Comparison of ENCODE assay signal across 26 cellular contexts in the genomic region with DNA sequence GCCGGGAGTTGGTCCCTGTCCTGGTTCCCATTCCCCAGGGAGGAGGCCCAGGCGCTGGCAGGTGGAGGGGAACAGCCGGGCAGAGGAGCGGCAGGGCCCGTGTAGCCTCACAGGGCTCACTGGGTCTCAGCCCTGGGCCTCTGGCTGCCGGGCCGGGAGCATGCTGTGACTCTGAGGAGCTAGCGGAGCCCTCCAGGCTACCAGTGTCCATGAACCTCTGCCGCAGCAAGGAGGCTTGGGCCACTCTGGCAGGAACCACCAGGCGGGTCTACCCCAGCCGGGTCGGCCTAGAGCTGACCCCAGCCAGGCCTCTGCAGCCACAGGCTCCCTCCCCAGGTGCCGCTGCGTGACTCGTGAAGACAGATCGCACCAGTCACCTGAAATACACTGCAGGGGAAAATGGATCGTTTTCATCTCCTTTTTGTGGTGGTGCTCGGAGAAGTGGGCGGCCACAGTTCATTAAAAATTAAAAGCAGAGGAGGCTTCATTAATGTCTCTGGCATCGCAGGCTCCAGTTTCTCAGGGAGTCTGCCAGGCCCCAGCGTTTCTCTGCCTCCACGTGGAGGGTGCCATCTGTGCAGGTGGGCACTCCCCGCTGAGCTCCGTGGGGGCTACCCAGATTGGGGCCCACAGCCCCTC. TPM values are rescaled to one million over a fixed set of nuclear protein-coding genes. Genes with fewer than 3 reads are reported as not detected.
DNase-seq lines count a peak whose midpoint lies in the region; ATAC-seq and TF ChIP-seq lines count a peak whose summit lies in the region.
"Had no signal": no experiment of that assay in that cellular context is flagged by ENCODE, and none has a peak within 500 bp of the region (broad histone marks: within the 10 kb centered on the region; RNA-seq: fewer than 3 reads in every experiment).

No MANE protein-coding gene starts in this region.

- H3K27ac ChIP-seq in mesenchymal stem cell (ENCODE audit: low read length, poor library complexity, severe bottlenecking) (no peak overlapping the region), neuronal stem cell (replicated peaks; ENCODE audit: low read length) (no peak overlapping the region)
- H3K27ac ChIP-seq: BLaER1 had no signal

- H3K14ac ChIP-seq in mesenchymal stem cell (ENCODE audit: low read length in 2 of 2), result no peak overlapping the region
- H3K14ac ChIP-seq in neuronal stem cell (ENCODE audit: low read length), result no peak overlapping the region

- H2BK120ac ChIP-seq in mesenchymal stem cell (ENCODE audit: low read depth, low read length) (no peak overlapping the region), neuronal stem cell (ENCODE audit: low read depth, low read length) (no peak overlapping the region)

- no peak for ATAC-seq in mucosa of descending colon
- ATAC-seq: GM12878 had no signal

- no peaks in the 10 kb centered on the region for H3K36me3 Mint-ChIP-seq in activated naive CD8-positive, alpha-beta T cell treated with anti-CD3 and anti-CD28 coated beads for 36 hours
- H3K36me3 Mint-ChIP-seq: CD14-positive monocyte; CD4-positive, alpha-beta memory T cell; CD4-positive, CD25-positive, alpha-beta regulatory T cell; CD8-positive, alpha-beta memory T cell had no signal

- H2BK15ac ChIP-seq in mesenchymal stem cell (ENCODE audit: low read depth, poor library complexity, severe bottlenecking) (peak overlapping the region; percentile 60), neuronal stem cell (ENCODE audit: low read length) (peak overlapping the region; percentile 37)

- H3K9ac ChIP-seq in mesenchymal stem cell (ENCODE audit: low read length), result no peak overlapping the region
- H3K9ac ChIP-seq in neuronal stem cell (ENCODE audit: low read depth, low read length, poor library complexity), result no peak overlapping the region
- H3K9ac ChIP-seq: BLaER1 had no signal

- H3K23ac ChIP-seq in mesenchymal stem cell (ENCODE audit: low read length in 2 of 2) (no peak overlapping the region), neuronal stem cell (ENCODE audit: low read depth, low read length, poor library complexity) (peak overlapping the region; percentile 43)

- H2AK5ac ChIP-seq in mesenchymal stem cell (ENCODE audit: low read length, severe bottlenecking) (no peak overlapping the region), neuronal stem cell (ENCODE audit: low read depth, low read length) (peak overlapping the region; percentile 84)

- H3K4me2 ChIP-seq in mesenchymal stem cell (ENCODE audit: low read length, poor library complexity, severe bottlenecking), result peak overlapping the region; percentile 12
- H3K4me2 ChIP-seq in neuronal stem cell (ENCODE audit: insufficient read depth, low read length, poor library complexity, severe bottlenecking), result no peak overlapping the region
- H3K4me2 ChIP-seq: BLaER1 had no signal

- DNase-seq in mesenchymal stem cell, result no peak
- DNase-seq in neuronal stem cell (ENCODE audit: low spot score), result no peak
- peak; percentile 54 for DNase-seq in putamen (ENCODE audit: low spot score)
- no peak for DNase-seq in mucosa of descending colon
- no peak for DNase-seq in NCI-H345 treated with DMSO at 0.1 percent for 48 hours (lab: John Stamatoyannopoulos, UW; ENCODE audit: unreplicated experiment)
- no peak for DNase-seq in activated naive CD8-positive, alpha-beta T cell treated with anti-CD3 and anti-CD28 coated beads for 36 hours
- DNase-seq: 8988T; ACHN; BE2C; C1 segment of cervical spinal cord; CD4-positive, alpha-beta memory T cell; CD4-positive, CD25-positive, alpha-beta regulatory T cell; CD8-positive, alpha-beta memory T cell; COR-L47; DMS 273 treated with DMSO at 0.1 percent for 48 hours; DMS153; DND-41; EL; GDM1 had no signal

- peaks cover 2% of the 10 kb centered on the region for H3K4me1 ChIP-seq in mesenchymal stem cell (ENCODE audit: control insufficient read depth, insufficient read depth, low read depth, low read length)
- H3K4me1 ChIP-seq in neuronal stem cell (ENCODE audit: control insufficient read depth in 2 of 2, insufficient read depth in 1 of 2, low read depth in 1 of 2, low read length in 2 of 2), result peaks cover 0 to 2% of the 10 kb centered on the region in 2 donors
- H3K4me1 ChIP-seq in mucosa of descending colon (ENCODE audit: low read depth), result no peaks in the 10 kb centered on the region
- H3K4me1 ChIP-seq: BLaER1 had no signal

- no peaks in the 10 kb centered on the region for H3K9me3 Mint-ChIP-seq in activated naive CD8-positive, alpha-beta T cell treated with anti-CD3 and anti-CD28 coated beads for 36 hours
- H3K9me3 Mint-ChIP-seq: CD14-positive monocyte; CD4-positive, alpha-beta memory T cell; CD8-positive, alpha-beta memory T cell had no signal

- TF ChIP-seq CTCF in mucosa of descending colon (IDR thresholded peaks at IDR 0.05), result no peak

- H3K9me3 ChIP-seq in mesenchymal stem cell (ENCODE audit: control insufficient read depth, low read length), result no peaks in the 10 kb centered on the region
- no peaks in the 10 kb centered on the region for H3K9me3 ChIP-seq in neuronal stem cell (replicated peaks in 1 of 2; ENCODE audit: control insufficient read depth in 2 of 2, insufficient read depth in 1 of 2, low read depth in 1 of 2, low read length in 2 of 2)
- H3K9me3 ChIP-seq in mucosa of descending colon, result no peaks in the 10 kb centered on the region
- H3K9me3 ChIP-seq: BE2C, BLaER1 had no signal

- H2BK5ac ChIP-seq in mesenchymal stem cell (ENCODE audit: low read depth, low read length, poor library complexity, severe bottlenecking) (no peak overlapping the region), neuronal stem cell (ENCODE audit: low read length) (peak overlapping the region; percentile 66)

- H4K91ac ChIP-seq in mesenchymal stem cell (ENCODE audit: low read length), result no peak overlapping the region
- no peak overlapping the region for H4K91ac ChIP-seq in neuronal stem cell (ENCODE audit: low read depth, low read length, poor library complexity)

- H3K4ac ChIP-seq in mesenchymal stem cell (ENCODE audit: low read depth in 1 of 2, low read length in 2 of 2) (no peak overlapping the region), neuronal stem cell (ENCODE audit: low read length) (no peak overlapping the region)

- H3K4me3 Mint-ChIP-seq in activated naive CD8-positive, alpha-beta T cell treated with anti-CD3 and anti-CD28 coated beads for 36 hours, result no peak overlapping the region
- H3K4me3 Mint-ChIP-seq: CD14-positive monocyte; CD4-positive, alpha-beta memory T cell; CD4-positive, CD25-positive, alpha-beta regulatory T cell; CD8-positive, alpha-beta memory T cell had no signal

- intact Hi-C loops in mucosa of descending colon (cut with DNase I, micrococcal nuclease), result no loop called here

- 92% methylated on average over 24 of the region's 24 CpGs for WGBS in mesenchymal stem cell
- no CpG with 5 or more reads among the region's 24 CpGs for WGBS in neuronal stem cell (ENCODE audit: extremely low coverage in 2 of 2, insufficient read length in 2 of 2, insufficient replicate concordance in 1 of 2), 2 donors

- H3K4me1 Mint-ChIP-seq in activated naive CD8-positive, alpha-beta T cell treated with anti-CD3 and anti-CD28 coated beads for 36 hours, result no peaks in the 10 kb centered on the region
- H3K4me1 Mint-ChIP-seq: CD14-positive monocyte; CD4-positive, CD25-positive, alpha-beta regulatory T cell; CD8-positive, alpha-beta memory T cell had no signal

- H3K4me3 ChIP-seq in mesenchymal stem cell (ENCODE audit: insufficient read depth in 1 of 2, low read depth in 1 of 2, low read length in 2 of 2), result no peak overlapping the region
- no peak overlapping the region for H3K4me3 ChIP-seq in neuronal stem cell (ENCODE audit: low read length in 2 of 2)
- no peak overlapping the region for H3K4me3 ChIP-seq in mucosa of descending colon
- H3K4me3 ChIP-seq: BLaER1, GM12878 had no signal

- H2AFZ ChIP-seq in mesenchymal stem cell (ENCODE audit: low read depth, low read length) (no peak overlapping the region), neuronal stem cell (ENCODE audit: low read length) (no peak overlapping the region)

- H3K27ac Mint-ChIP-seq in activated naive CD8-positive, alpha-beta T cell treated with anti-CD3 and anti-CD28 coated beads for 36 hours, result no peak overlapping the region
- H3K27ac Mint-ChIP-seq: CD4-positive, alpha-beta memory T cell; CD4-positive, CD25-positive, alpha-beta regulatory T cell had no signal

- H4K8ac ChIP-seq in mesenchymal stem cell (ENCODE audit: low read length) (no peak overlapping the region), neuronal stem cell (ENCODE audit: low read depth, low read length) (no peak overlapping the region)

- H3K27me3 Mint-ChIP-seq in activated naive CD8-positive, alpha-beta T cell treated with anti-CD3 and anti-CD28 coated beads for 36 hours, result no peaks in the 10 kb centered on the region

- peaks cover 0 to 4% of the 10 kb centered on the region in 2 experiments for H3K27me3 ChIP-seq in mesenchymal stem cell (ENCODE audit: control insufficient read depth in 1 of 2, insufficient read depth in 1 of 2, low read length in 2 of 2)
- peaks cover 0 to 30% (median 0%) of the 10 kb centered on the region in 3 experiments for H3K27me3 ChIP-seq in neuronal stem cell (ENCODE audit: control insufficient read depth in 3 of 3, insufficient read depth in 3 of 3, low read depth in 1 of 3, low read length in 3 of 3)
- H3K27me3 ChIP-seq: BE2C, BLaER1 had no signal

- H3K79me1 ChIP-seq in mesenchymal stem cell (replicated peaks; ENCODE audit: low read length, poor library complexity, severe bottlenecking), result no peaks in the 10 kb centered on the region
- peaks cover 1% of the 10 kb centered on the region for H3K79me1 ChIP-seq in neuronal stem cell (ENCODE audit: low read depth, low read length)

- no peak overlapping the region for H2BK12ac ChIP-seq in mesenchymal stem cell (ENCODE audit: low read length in 2 of 2)
- no peak overlapping the region for H2BK12ac ChIP-seq in neuronal stem cell (ENCODE audit: low read length)

- no peaks in the 10 kb centered on the region for H3K36me3 ChIP-seq in mesenchymal stem cell (ENCODE audit: control insufficient read depth in 1 of 2, insufficient read depth in 2 of 2, low read depth in 1 of 2, low read length in 2 of 2)
- no peaks in the 10 kb centered on the region for H3K36me3 ChIP-seq in neuronal stem cell (replicated peaks in 1 of 2; ENCODE audit: control insufficient read depth in 2 of 2, insufficient read depth in 2 of 2, low read length in 2 of 2)
- no peaks in the 10 kb centered on the region for H3K36me3 ChIP-seq in mucosa of descending colon (ENCODE audit: low read depth)
- H3K36me3 ChIP-seq: BLaER1 had no signal

- H3K18ac ChIP-seq in mesenchymal stem cell (ENCODE audit: low read depth in 1 of 2, low read length in 2 of 2), result no peak overlapping the region
- H3K18ac ChIP-seq in neuronal stem cell (ENCODE audit: low read length), result peak overlapping the region; percentile 71

RNA-seq across cellular contexts. Expression of a gene that starts 43.8 kb away (rescaled TPM):
- not detected for polyA plus RNA-seq in mesenchymal stem cell (2013, experiment 1 of 2)
- not detected for polyA plus RNA-seq in mesenchymal stem cell (2013, experiment 2 of 2)
- 0.10 TPM for polyA plus RNA-seq in neuronal stem cell (2013, experiment 1 of 2)
- polyA plus RNA-seq in neuronal stem cell (2013, experiment 2 of 2), result 0.07 TPM
- total RNA-seq in mucosa of descending colon, result under 1 TPM in 2 of 3 donors, not detected in 1; 0.22 to 0.60 TPM
- not detected for total RNA-seq in activated naive CD8-positive, alpha-beta T cell treated with anti-CD3 and anti-CD28 coated beads for 36 hours
- total RNA-seq: A673; CD4-positive, CD25-positive, alpha-beta regulatory T cell; CD8-positive, alpha-beta memory T cell; Daoy; G401; GM12878 had no signal
- polyA plus RNA-seq: AG04450; CD14-positive monocyte; CD4-positive, CD25-positive, alpha-beta regulatory T cell; GM12878 had no signal

RNA-seq across cellular contexts. Expression of a gene that starts 46.5 kb away (rescaled TPM):
- polyA plus RNA-seq in mesenchymal stem cell (2013, experiment 1 of 2), result not detected
- polyA plus RNA-seq in mesenchymal stem cell (2013, experiment 2 of 2), result not detected
- not detected for polyA plus RNA-seq in neuronal stem cell (2013, experiment 1 of 2)
- not detected for polyA plus RNA-seq in neuronal stem cell (2013, experiment 2 of 2)
- not detected for total RNA-seq in mucosa of descending colon
- not detected for total RNA-seq in activated naive CD8-positive, alpha-beta T cell treated with anti-CD3 and anti-CD28 coated beads for 36 hours
- total RNA-seq: A673; CD4-positive, alpha-beta memory T cell; CD4-positive, CD25-positive, alpha-beta regulatory T cell; CD8-positive, alpha-beta memory T cell; Daoy; G401; GM12878 had no signal
- polyA plus RNA-seq: AG04450; CD14-positive monocyte; CD4-positive, alpha-beta memory T cell; CD4-positive, CD25-positive, alpha-beta regulatory T cell; CD8-positive, alpha-beta memory T cell; GM12878 had no signal
